In genomic region chrX:30735839-30736238, GRCh38 we compare ENCODE assay signal across 8 cellular contexts.
DNase-seq lines count a peak whose midpoint lies in the region; ATAC-seq and TF ChIP-seq lines count a peak whose summit lies in the region.

No MANE protein-coding gene starts in this region.

- no peak overlapping the region for H3K4me3 ChIP-seq in CD4-positive, alpha-beta memory T cell (ENCODE audit: low read length in 2 of 2)
- H3K4me3 ChIP-seq in epithelial cell of proximal tubule (ENCODE audit: low read depth, low read length), result no peak overlapping the region

- H3K36me3 Mint-ChIP-seq in CD4-positive, alpha-beta memory T cell, result no peaks in the 10 kb centered on the region
- H3K36me3 Mint-ChIP-seq in neural crest cell (ENCODE audit: low read depth), result no peaks in the 10 kb centered on the region
- no peaks in the 10 kb centered on the region for H3K36me3 Mint-ChIP-seq in type B pancreatic cell

- H3K27me3 Mint-ChIP-seq in CD4-positive, alpha-beta memory T cell, result no peaks in the 10 kb centered on the region
- H3K27me3 Mint-ChIP-seq in neural crest cell (ENCODE audit: low read depth) (no peaks in the 10 kb centered on the region), type B pancreatic cell (no peaks in the 10 kb centered on the region)

- peak; percentile 90 for ATAC-seq in GM19035 (IDR thresholded peaks at IDR 0.05; ENCODE audit: unreplicated experiment)
- peak; percentile 78 for ATAC-seq in HG03196 (IDR thresholded peaks at IDR 0.05; ENCODE audit: unreplicated experiment)

- no peak overlapping the region for H3K27ac ChIP-seq in CD4-positive, alpha-beta memory T cell (ENCODE audit: low read depth, low read length)

- H3K4me1 Mint-ChIP-seq in CD4-positive, alpha-beta memory T cell, result peaks cover 0 to 5% (median 3%) of the 10 kb centered on the region in 4 donors
- H3K4me1 Mint-ChIP-seq in neural crest cell (no peaks in the 10 kb centered on the region), type B pancreatic cell (ENCODE audit: unreplicated experiment) (no peaks in the 10 kb centered on the region)

- H3K27me3 ChIP-seq in CD4-positive, alpha-beta memory T cell (ENCODE audit: insufficient read depth, low read length), result no peaks in the 10 kb centered on the region

- no peaks in the 10 kb centered on the region for H3K36me3 ChIP-seq in CD4-positive, alpha-beta memory T cell (ENCODE audit: insufficient read depth, low read length)

- peak; percentile 58 to 66 (median 60) for DNase-seq in CD4-positive, alpha-beta memory T cell
- peak; percentile 63 to 83 for DNase-seq in NOMO-1 (lab: John Stamatoyannopoulos, UW; ENCODE audit: unreplicated experiment in 2 of 2)
- DNase-seq in activated CD8-positive, alpha-beta memory T cell treated with anti-CD3 and anti-CD28 coated beads for 24 hours, result peak; percentile 87
- peak; percentile 6 for DNase-seq in epithelial cell of proximal tubule (ENCODE audit: low read depth)
- DNase-seq in neural crest cell (ENCODE audit: low read depth, low spot score), result peak; percentile 75
- DNase-seq in type B pancreatic cell (ENCODE audit: extremely low spot score, unreplicated experiment), result no peak

- no peaks in the 10 kb centered on the region for H3K9me3 ChIP-seq in CD4-positive, alpha-beta memory T cell (ENCODE audit: control insufficient read depth in 1 of 2, low read length in 2 of 2)

- H3K9me3 Mint-ChIP-seq in CD4-positive, alpha-beta memory T cell, result peaks cover 0 to 2% (median 0%) of the 10 kb centered on the region in 8 donors
- H3K9me3 Mint-ChIP-seq in neural crest cell (peaks cover 3% of the 10 kb centered on the region), type B pancreatic cell (no peaks in the 10 kb centered on the region)

- H3K4me1 ChIP-seq in CD4-positive, alpha-beta memory T cell (ENCODE audit: insufficient read depth, low read length), result no peaks in the 10 kb centered on the region

- POLR2A ChIA-PET in CD4-positive, alpha-beta memory T cell (lab: Charles Lee; ENCODE audit: partially characterized antibody), result no interaction called here

- no peak overlapping the region for H3K27ac Mint-ChIP-seq in CD4-positive, alpha-beta memory T cell
- H3K27ac Mint-ChIP-seq in neural crest cell (ENCODE audit: unreplicated experiment) (no peak overlapping the region), type B pancreatic cell (no peak overlapping the region)

- CTCF ChIA-PET in CD4-positive, alpha-beta memory T cell (lab: Charles Lee; ENCODE audit: partially characterized antibody), result interaction anchor here (0.8 to 2.3 kb wide), 17 partner anchors 8 to 922 kb away, joined by 3 to 8 read pairs (median 4); no protein-coding TSS in a partner anchor

- TF ChIP-seq CTCF in epithelial cell of proximal tubule (conservative IDR thresholded peaks at IDR 0.05; ENCODE audit: low read depth, low read length) (peak; percentile 73), neural crest cell (conservative IDR thresholded peaks at IDR 0.05) (peak; percentile 86), type B pancreatic cell (conservative IDR thresholded peaks at IDR 0.05) (peak; percentile 89)

- intact Hi-C loops in CD4-positive, alpha-beta memory T cell (cut with micrococcal nuclease), result loop anchor here (1.0 to 10.0 kb wide), 3 partner anchors 96 to 235 kb away; partner anchors contain the start of gene TAB3

- peak overlapping the region in 2 of 8 donors; percentile 23 to 26 for H3K4me3 Mint-ChIP-seq in CD4-positive, alpha-beta memory T cell
- H3K4me3 Mint-ChIP-seq in neural crest cell (no peak overlapping the region), type B pancreatic cell (no peak overlapping the region)
